13 cellular contexts compared by ENCODE assay signal in genomic region chr22:28795932-28796856, GRCh38. TPM values are rescaled to one million over a fixed set of nuclear protein-coding genes. Genes with fewer than 3 reads are reported as not detected.
DNase-seq lines count a peak whose midpoint lies in the region; ATAC-seq and TF ChIP-seq lines count a peak whose summit lies in the region.
"Had no signal": no experiment of that assay in that cellular context is flagged by ENCODE, and none has a peak within 500 bp of the region (broad histone marks: within the 10 kb centered on the region; RNA-seq: fewer than 3 reads in every experiment).

No MANE protein-coding gene starts in this region.

- H3K9ac ChIP-seq in liver (ENCODE audit: low read depth in 1 of 2, low read length in 2 of 2), result peak overlapping the region; percentile 15 to 21

- H3K27me3 ChIP-seq in liver (ENCODE audit: control insufficient read depth in 4 of 4, insufficient read depth in 4 of 4, low read length in 3 of 4) (no peaks in the 10 kb centered on the region), upper lobe of right lung (no peaks in the 10 kb centered on the region)
- H3K27me3 ChIP-seq: left lung had no signal

- H3K9me3 ChIP-seq in liver (ENCODE audit: control insufficient read depth in 4 of 4, low read length in 3 of 4) (no peaks in the 10 kb centered on the region), upper lobe of right lung (no peaks in the 10 kb centered on the region)
- H3K9me3 ChIP-seq: left lung had no signal

- CTCF ChIA-PET in activated CD8-positive, alpha-beta T cell treated with anti-CD3 and anti-CD28 coated beads, Interleukin-2, amount 10 ng/mL, durations not matched to agents 7 days and 5 days (lab: Charles Lee), result interaction anchor here (1.1 to 7.7 kb wide), 3 partner anchors 15 to 245 kb away, joined by 3 to 53 read pairs (median 8); no protein-coding TSS in a partner anchor

- peaks cover 8 to 52% (median 39%) of the 10 kb centered on the region in 4 donors for H3K36me3 ChIP-seq in liver (ENCODE audit: control insufficient read depth in 4 of 4, insufficient read depth in 3 of 4, low read depth in 1 of 4, low read length in 3 of 4)
- peaks cover 57% of the 10 kb centered on the region for H3K36me3 ChIP-seq in upper lobe of right lung

- no peaks in the 10 kb centered on the region for H3K27me3 Mint-ChIP-seq in activated naive CD4-positive, alpha-beta T cell treated with anti-CD3 and anti-CD28 coated beads, Interleukin-2, amount 50 U/mL, for 24 hours
- no peaks in the 10 kb centered on the region for H3K27me3 Mint-ChIP-seq in activated CD8-positive, alpha-beta T cell treated with anti-CD3 and anti-CD28 coated beads, Interleukin-2, amount 10 ng/mL, durations not matched to agents 7 days and 5 days (ENCODE audit: low read depth)

- WGBS in liver, result 79% methylated on average over 5 of the region's 5 CpGs

- peak overlapping the region in 1 of 3 donors; percentile 9 for H3K4me3 ChIP-seq in liver (ENCODE audit: low read depth in 1 of 3, low read length in 3 of 3)
- peak overlapping the region; percentile 90 for H3K4me3 ChIP-seq in upper lobe of right lung

- no peaks in the 10 kb centered on the region for H3K9me3 Mint-ChIP-seq in activated naive CD4-positive, alpha-beta T cell treated with anti-CD3 and anti-CD28 coated beads, Interleukin-2, amount 50 U/mL, for 24 hours
- no peaks in the 10 kb centered on the region for H3K9me3 Mint-ChIP-seq in activated CD8-positive, alpha-beta T cell treated with anti-CD3 and anti-CD28 coated beads, Interleukin-2, amount 10 ng/mL, durations not matched to agents 7 days and 5 days (ENCODE audit: insufficient read depth)

- peaks cover 0 to 31% (median 13%) of the 10 kb centered on the region in 4 donors for H3K4me1 ChIP-seq in liver (ENCODE audit: control insufficient read depth in 4 of 4, insufficient read depth in 4 of 4, low read length in 3 of 4)
- H3K4me1 ChIP-seq in upper lobe of right lung, result peaks cover 46% of the 10 kb centered on the region

- H3K27ac Mint-ChIP-seq in activated naive CD4-positive, alpha-beta T cell treated with anti-CD3 and anti-CD28 coated beads, Interleukin-2, amount 50 U/mL, for 24 hours, result peak overlapping the region; percentile 66
- peak overlapping the region; percentile 60 for H3K27ac Mint-ChIP-seq in activated CD8-positive, alpha-beta T cell treated with anti-CD3 and anti-CD28 coated beads, Interleukin-2, amount 10 ng/mL, durations not matched to agents 7 days and 5 days

- H3K36me3 Mint-ChIP-seq in activated naive CD4-positive, alpha-beta T cell treated with anti-CD3 and anti-CD28 coated beads, Interleukin-2, amount 50 U/mL, for 24 hours, result peaks cover 24% of the 10 kb centered on the region
- peaks cover 79% of the 10 kb centered on the region for H3K36me3 Mint-ChIP-seq in activated CD8-positive, alpha-beta T cell treated with anti-CD3 and anti-CD28 coated beads, Interleukin-2, amount 10 ng/mL, durations not matched to agents 7 days and 5 days (ENCODE audit: low read depth)

- TF ChIP-seq RAD21 in liver (IDR thresholded peaks at IDR 0.05), result no peak

- H3K4me1 Mint-ChIP-seq in activated naive CD4-positive, alpha-beta T cell treated with anti-CD3 and anti-CD28 coated beads, Interleukin-2, amount 50 U/mL, for 24 hours, result peaks cover 67% of the 10 kb centered on the region
- peaks cover 59% of the 10 kb centered on the region for H3K4me1 Mint-ChIP-seq in activated CD8-positive, alpha-beta T cell treated with anti-CD3 and anti-CD28 coated beads, Interleukin-2, amount 10 ng/mL, durations not matched to agents 7 days and 5 days (ENCODE audit: low read depth)

- intact Hi-C loops in upper lobe of right lung (cut with DNase I), result no loop called here

- ATAC-seq in activated CD8-positive, alpha-beta T cell treated with anti-CD3 and anti-CD28 coated beads, Interleukin-2, amount 10 ng/mL, durations not matched to agents 7 days and 5 days, result no peak
- ATAC-seq in upper lobe of right lung, result no peak
- ATAC-seq: left lung had no signal

- POLR2A ChIA-PET in activated CD8-positive, alpha-beta T cell treated with anti-CD3 and anti-CD28 coated beads, Interleukin-2, amount 10 ng/mL, durations not matched to agents 7 days and 5 days (lab: Charles Lee), result interaction anchor here (0.6 to 2.5 kb wide), 3 partner anchors 9 to 18 kb away, joined by 3 to 12 read pairs (median 3); no protein-coding TSS in a partner anchor

- H3K27ac ChIP-seq in liver (ENCODE audit: low read depth in 1 of 2, low read length in 2 of 2), result peak overlapping the region; percentile 9 to 17
- H3K27ac ChIP-seq in upper lobe of right lung, result peak overlapping the region; percentile 3

- no peak for TF ChIP-seq CTCF in liver (IDR thresholded peaks at IDR 0.05; ENCODE audit: low read depth, low read length, missing input control)
- TF ChIP-seq CTCF in upper lobe of right lung (IDR thresholded peaks at IDR 0.05), result no peak

- no peak for DNase-seq in activated naive CD4-positive, alpha-beta T cell treated with anti-CD3 and anti-CD28 coated beads, Interleukin-2, amount 50 U/mL, for 16 hours
- no peak for DNase-seq in activated CD8-positive, alpha-beta T cell treated with anti-CD3 and anti-CD28 coated beads, Interleukin-2, amount 10 ng/mL, durations not matched to agents 7 days and 5 days
- DNase-seq in upper lobe of right lung (no peak), glomerular visceral epithelial cell (ENCODE audit: extremely low spot score) (no peak), islet precursor cell (no peak), anterior cingulate cortex (lab: John Stamatoyannopoulos, UW) (no peak)
- DNase-seq: C1 segment of cervical spinal cord; left lung; NCI-H748 treated with DMSO at 0.1 percent for 48 hours; stimulated activated CD4-positive, alpha-beta T cell treated with anti-CD3 and anti-CD28 coated beads, Interleukin-12 subunit alpha, Interleukin-12 subunit beta, amount 100 ng/mL, for 4 hours; stimulated activated naive CD4-positive, alpha-beta T cell treated with Interleukin-2 at 50 U/mL for 16 hours had no signal

- H3K4me3 Mint-ChIP-seq in activated naive CD4-positive, alpha-beta T cell treated with anti-CD3 and anti-CD28 coated beads, Interleukin-2, amount 50 U/mL, for 24 hours, result peak overlapping the region; percentile 93
- H3K4me3 Mint-ChIP-seq in activated CD8-positive, alpha-beta T cell treated with anti-CD3 and anti-CD28 coated beads, Interleukin-2, amount 10 ng/mL, durations not matched to agents 7 days and 5 days, result peak overlapping the region; percentile 91

TF ChIP-seq in liver, 16 proteins besides CTCF, POLR2A, EP300 and RAD21 (continues in another document):
- TF ChIP-seq JUND (IDR thresholded peaks at IDR 0.05) (no peak), ATF3 (IDR thresholded peaks at IDR 0.05) (no peak), REST (IDR thresholded peaks at IDR 0.05) (no peak), MAX (IDR thresholded peaks at IDR 0.05) (no peak), YY1 (IDR thresholded peaks at IDR 0.05) (no peak)

RNA-seq across cellular contexts. Expression of gene XBP1, which starts 4.2 kb away (rescaled TPM):
- total RNA-seq in activated CD8-positive, alpha-beta T cell treated with anti-CD3 and anti-CD28 coated beads, Interleukin-2, amount 10 ng/mL, durations not matched to agents 7 days and 5 days, result 100 to 1,000 TPM; 220 to 229 TPM
- total RNA-seq in liver, result 100 to 1,000 TPM; 597 to 613 TPM
- polyA plus RNA-seq in liver, result 100 to 1,000 TPM; 303 to 705 TPM
- 255 TPM for total RNA-seq in upper lobe of right lung

RNA-seq across cellular contexts. Expression of gene CCDC117, which starts 23.7 kb away (rescaled TPM):
- total RNA-seq in activated CD8-positive, alpha-beta T cell treated with anti-CD3 and anti-CD28 coated beads, Interleukin-2, amount 10 ng/mL, durations not matched to agents 7 days and 5 days, result 10 to 100 TPM; 36.7 to 40.0 TPM
- 10 to 100 TPM; 23.2 to 24.0 TPM for total RNA-seq in liver
- polyA plus RNA-seq in liver, result 1 to 10 TPM; 8.1 to 9.3 TPM
- 19.7 TPM for total RNA-seq in upper lobe of right lung

RNA-seq across cellular contexts. Expression of gene HSCB, which starts 54.4 kb away (rescaled TPM):
- 10 to 100 TPM; 13.7 to 15.8 TPM for total RNA-seq in activated CD8-positive, alpha-beta T cell treated with anti-CD3 and anti-CD28 coated beads, Interleukin-2, amount 10 ng/mL, durations not matched to agents 7 days and 5 days
- total RNA-seq in liver (10 to 100 TPM; 12.2 to 14.0 TPM), upper lobe of right lung (12.0 TPM)
- polyA plus RNA-seq in liver, result 10 to 100 TPM; 16.2 to 22.1 TPM

RNA-seq across cellular contexts. Expression of gene CHEK2, which starts 54.6 kb away (rescaled TPM):
- total RNA-seq in activated CD8-positive, alpha-beta T cell treated with anti-CD3 and anti-CD28 coated beads, Interleukin-2, amount 10 ng/mL, durations not matched to agents 7 days and 5 days, result 10 to 100 TPM; 43.7 to 47.9 TPM
- total RNA-seq in liver (10 to 100 TPM in 1 of 2 donors, 1 to 10 TPM in 1; 2.8 to 10.6 TPM), upper lobe of right lung (9.2 TPM)
- 1 to 10 TPM; 1.4 to 2.7 TPM for polyA plus RNA-seq in liver
